In the genomic region with DNA sequence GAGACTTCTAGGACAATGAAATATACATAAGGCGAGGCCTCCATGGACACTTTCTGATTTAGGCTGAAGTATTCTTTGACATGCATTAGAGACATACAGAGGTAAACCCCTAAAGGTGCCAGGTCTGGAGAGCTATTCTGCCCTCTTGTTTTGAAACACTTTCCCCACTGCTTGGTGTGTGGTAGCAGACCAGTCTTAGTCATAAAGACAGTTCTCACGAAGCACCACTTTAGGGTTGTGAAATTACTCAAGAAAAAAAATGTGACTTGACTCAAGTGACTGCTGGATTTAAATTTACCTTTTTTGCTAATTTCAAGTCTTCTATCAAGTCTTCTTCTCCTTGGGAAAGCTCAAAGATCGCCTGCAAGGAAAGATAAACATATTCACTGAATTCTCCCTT, we compare ENCODE assay signal across 9 cellular contexts. TPM values are rescaled to one million over a fixed set of nuclear protein-coding genes. Genes with fewer than 3 reads are reported as not detected.
DNase-seq lines count a peak whose midpoint lies in the region; ATAC-seq and TF ChIP-seq lines count a peak whose summit lies in the region.
"Had no signal": no experiment of that assay in that cellular context is flagged by ENCODE, and none has a peak within 500 bp of the region (broad histone marks: within the 10 kb centered on the region; RNA-seq: fewer than 3 reads in every experiment).

No MANE protein-coding gene starts in this region.

- H3K4me3 ChIP-seq in lung, result no peak overlapping the region

- peaks cover 16% of the 10 kb centered on the region for H3K9me3 Mint-ChIP-seq in nephron progenitor cell

- H3K27ac Mint-ChIP-seq in nephron progenitor cell, result no peak overlapping the region

- no peaks in the 10 kb centered on the region for H3K9me3 ChIP-seq in lung (ENCODE audit: control insufficient read depth in 2 of 2, insufficient read depth in 1 of 2, low read length in 1 of 2)

- peaks cover 51% of the 10 kb centered on the region for H3K36me3 Mint-ChIP-seq in nephron progenitor cell (ENCODE audit: low read depth)

- H3K4me1 ChIP-seq in lung (ENCODE audit: control insufficient read depth in 2 of 2, insufficient read depth in 2 of 2, low read length in 2 of 2), result peaks cover 5 to 12% of the 10 kb centered on the region in 2 donors

- H3K27me3 Mint-ChIP-seq in nephron progenitor cell (ENCODE audit: low read depth, poor library complexity), result no peaks in the 10 kb centered on the region

- peaks cover 72% of the 10 kb centered on the region for H3K4me1 Mint-ChIP-seq in nephron progenitor cell

- no peak for TF ChIP-seq CTCF in lung (IDR thresholded peaks at IDR 0.05; ENCODE audit: control extremely low read depth, extremely low read depth)
- no peak for TF ChIP-seq CTCF in nephron progenitor cell (IDR thresholded peaks at IDR 0.05)

- peaks cover 1 to 14% of the 10 kb centered on the region in 2 donors for H3K36me3 ChIP-seq in lung (ENCODE audit: control insufficient read depth in 2 of 2, insufficient read depth in 2 of 2, low read length in 2 of 2)

- no peak for TF ChIP-seq POLR2A in GM18505 (IDR thresholded peaks at IDR 0.05; ENCODE audit: borderline replicate concordance, extremely low read depth, insufficient read depth, insufficient read length)

- no peak overlapping the region for H3K27ac ChIP-seq in lung (ENCODE audit: low read depth in 1 of 2, low read length in 1 of 2)

- peak; percentile 67 for ATAC-seq in GM18505 (IDR thresholded peaks at IDR 0.05; ENCODE audit: unreplicated experiment)
- peak; percentile 85 for ATAC-seq in GM21825 (IDR thresholded peaks at IDR 0.05; ENCODE audit: unreplicated experiment)
- ATAC-seq in lung (ENCODE audit: insufficient read depth, low FRiP score), result peak; percentile 30

- DNase-seq in NOMO-1 treated with dmso at 0.1 percent for 144 hours (lab: John Stamatoyannopoulos, UW; ENCODE audit: unreplicated experiment) (peak; percentile 52), lung (ENCODE audit: low spot score) (no peak), NCI-H1436 treated with DMSO at 0.1 percent for 48 hours (lab: John Stamatoyannopoulos, UW) (no peak), nephron progenitor cell (no peak), COLO668 (lab: John Stamatoyannopoulos, UW; ENCODE audit: unreplicated experiment) (no peak), NCI-H1694 treated with DMSO at 0.1 percent for 48 hours (lab: John Stamatoyannopoulos, UW) (no peak)

- H3K4me3 Mint-ChIP-seq in nephron progenitor cell, result no peak overlapping the region
- H3K4me3 Mint-ChIP-seq: brain had no signal

- WGBS in lung, 2 donors, result 56 to 61% methylated on average over 3 of the region's 3 CpGs

- H3K27me3 ChIP-seq in lung (ENCODE audit: control insufficient read depth, insufficient read depth), result no peaks in the 10 kb centered on the region

RNA-seq across cellular contexts. Expression of gene ARHGEF3, which starts 48.5 kb away (rescaled TPM):
- total RNA-seq in lung, result 10 to 100 TPM; 25.9 to 40.9 TPM
- polyA plus RNA-seq in lung, result 10 to 100 TPM; 10.4 to 16.0 TPM

Comparison
In these comparisons a context has a peak if more than half of its experiments do, and no peak if none do; other contexts are left out.
1. ATAC-seq: peak in every context shown above with its lines; median percentile 85 in GM21825; 67 in GM18505; 30 in lung.